Comparison of ENCODE assay signal across 17 cellular contexts in the genomic region with DNA sequence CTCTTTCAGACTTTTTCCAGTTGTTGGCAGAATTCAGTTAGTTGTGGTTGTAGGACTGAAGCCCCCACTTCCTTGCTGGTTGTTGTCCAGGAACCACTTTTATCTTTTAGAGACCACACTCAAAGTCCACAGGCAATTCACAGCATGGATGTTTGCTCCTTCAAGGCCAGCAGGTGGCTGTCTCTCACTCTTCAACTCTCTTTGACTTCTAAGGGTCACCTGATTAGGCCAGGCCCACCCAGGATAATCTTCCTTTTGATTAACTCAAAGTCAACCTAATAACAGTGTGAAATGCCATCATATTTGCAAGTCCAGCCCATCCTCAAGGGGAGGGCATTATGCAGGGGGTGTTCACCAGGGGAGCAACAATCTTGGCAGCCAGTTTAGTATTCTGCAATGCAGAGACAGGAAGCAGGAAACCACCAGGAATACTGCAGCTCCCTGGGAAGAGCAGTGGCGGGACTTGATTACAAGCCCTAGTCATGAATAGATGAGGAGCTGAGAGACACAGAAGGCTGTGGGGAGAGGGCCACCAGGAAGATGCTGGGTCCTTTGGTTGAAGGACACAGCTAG. TPM values are rescaled to one million over a fixed set of nuclear protein-coding genes. Genes with fewer than 3 reads are reported as not detected.
A peak's percentile ranks its signal among the peaks of the same experiment; 100 is the strongest.
DNase-seq lines count a peak whose midpoint lies in the region; TF ChIP-seq lines count a peak whose summit lies in the region.
"Had no signal": no experiment of that assay in that cellular context is flagged by ENCODE, and none has a peak within 500 bp of the region (broad histone marks: within the 10 kb centered on the region; RNA-seq: fewer than 3 reads in every experiment).

No MANE protein-coding gene starts in this region.

- H3K14ac ChIP-seq in mesenchymal stem cell (ENCODE audit: low read length in 2 of 2) = no peak overlapping the region

- in situ Hi-C loops in KBM-7 (cut with MboI; ENCODE audit: low pct_unique_long_range_greater_than_20kb, low sequenced_read_pairs) = no loop called here

- H2AFZ ChIP-seq in mesenchymal stem cell (ENCODE audit: low read depth, low read length) = no peak overlapping the region

- H3K27ac ChIP-seq in WERI-Rb-1 = no peak overlapping the region
- H3K27ac ChIP-seq in mesenchymal stem cell (ENCODE audit: low read length, poor library complexity, severe bottlenecking) = no peak overlapping the region

- H3K4ac ChIP-seq in mesenchymal stem cell (ENCODE audit: low read depth in 1 of 2, low read length in 2 of 2) = peak overlapping the region in 1 of 2 experiments; percentile 50

- H2BK12ac ChIP-seq in mesenchymal stem cell (ENCODE audit: low read length in 2 of 2) = no peak overlapping the region

- H3K4me2 ChIP-seq in mesenchymal stem cell (ENCODE audit: low read length, poor library complexity, severe bottlenecking) = no peak overlapping the region

- WGBS in mesenchymal stem cell = 83% methylated on average over 1 of the region's 1 CpG

- H3K9me3 ChIP-seq in WERI-Rb-1 (ENCODE audit: severe bottlenecking) (no peaks in the 10 kb centered on the region), mesenchymal stem cell (ENCODE audit: control insufficient read depth, low read length) (no peaks in the 10 kb centered on the region)
- H3K9me3 ChIP-seq: mucosa of descending colon had no signal

- H3K4me3 ChIP-seq in WERI-Rb-1 (ENCODE audit: low read depth, low read length) (no peak overlapping the region), mesenchymal stem cell (ENCODE audit: insufficient read depth in 1 of 2, low read depth in 1 of 2, low read length in 2 of 2) (no peak overlapping the region)
- H3K4me3 ChIP-seq: mucosa of descending colon had no signal

- H3K79me1 ChIP-seq in mesenchymal stem cell (replicated peaks; ENCODE audit: low read length, poor library complexity, severe bottlenecking) = no peaks in the 10 kb centered on the region

- no peak overlapping the region for H4K8ac ChIP-seq in mesenchymal stem cell (ENCODE audit: low read length)

- peak; percentile 34 for TF ChIP-seq CTCF in WERI-Rb-1 (IDR thresholded peaks at IDR 0.05; ENCODE audit: low read depth, low read length)

- H2BK15ac ChIP-seq in mesenchymal stem cell (ENCODE audit: low read depth, poor library complexity, severe bottlenecking) = peak overlapping the region; percentile 52

- H3K27me3 ChIP-seq in WERI-Rb-1 (ENCODE audit: insufficient read depth, low read depth, severe bottlenecking) (no peaks in the 10 kb centered on the region), mesenchymal stem cell (ENCODE audit: control insufficient read depth in 1 of 2, insufficient read depth in 1 of 2, low read length in 2 of 2) (peaks cover 8 to 9% of the 10 kb centered on the region in 2 experiments)

- no peak overlapping the region for H3K9ac ChIP-seq in mesenchymal stem cell (ENCODE audit: low read length)

- H3K23ac ChIP-seq in mesenchymal stem cell (ENCODE audit: low read length in 2 of 2) = no peak overlapping the region

- H3K18ac ChIP-seq in mesenchymal stem cell (ENCODE audit: low read depth in 1 of 2, low read length in 2 of 2) = no peak overlapping the region

- H2AK5ac ChIP-seq in mesenchymal stem cell (ENCODE audit: low read length, severe bottlenecking) = no peak overlapping the region

- H3K4me1 ChIP-seq in mesenchymal stem cell (ENCODE audit: control insufficient read depth, insufficient read depth, low read depth, low read length) = peaks cover 12% of the 10 kb centered on the region

- H2BK5ac ChIP-seq in mesenchymal stem cell (ENCODE audit: low read depth, low read length, poor library complexity, severe bottlenecking) = no peak overlapping the region

- H4K91ac ChIP-seq in mesenchymal stem cell (ENCODE audit: low read length) = no peak overlapping the region

- H3K36me3 ChIP-seq in WERI-Rb-1 (no peaks in the 10 kb centered on the region), mesenchymal stem cell (ENCODE audit: control insufficient read depth in 1 of 2, insufficient read depth in 2 of 2, low read depth in 1 of 2, low read length in 2 of 2) (no peaks in the 10 kb centered on the region)

- peak; percentile 28 for DNase-seq in NCI-H82 (lab: John Stamatoyannopoulos, UW)
- DNase-seq in NCI-H82 treated with DMSO at 0.1 percent for 48 hours (lab: John Stamatoyannopoulos, UW; ENCODE audit: unreplicated experiment) = no peak
- peak; percentile 7 for DNase-seq in KBM-7
- no peak for DNase-seq in WERI-Rb-1
- DNase-seq in mesenchymal stem cell = no peak
- no peak for DNase-seq in activated CD8-positive, alpha-beta memory T cell treated with anti-CD3 and anti-CD28 coated beads, Interleukin-2, amount 50 U/mL, for 48 hours
- no peak for DNase-seq in stimulated activated CD4-positive, alpha-beta T cell treated with anti-CD3 and anti-CD28 coated beads, Interleukin-15, amount 100 ng/mL, for 24 hours
- no peak for DNase-seq in SHP77 (lab: John Stamatoyannopoulos, UW)
- DNase-seq: activated CD4-positive, CD25-positive, alpha-beta regulatory T cell; anterior cingulate cortex; effector CD8-positive, alpha-beta T cell; kidney; mucosa of descending colon; NCI-H187 treated with DMSO at 0.1 percent for 48 hours; NCI-H748 treated with DMSO at 0.1 percent for 48 hours; posterior cingulate gyrus had no signal

- no peak overlapping the region for H2BK120ac ChIP-seq in mesenchymal stem cell (ENCODE audit: low read depth, low read length)

RNA-seq across cellular contexts. Expression of gene LRRC74B, which starts 52.4 kb away (rescaled TPM):
- polyA plus RNA-seq in mesenchymal stem cell (2013, experiment 1 of 2) = 0.04 TPM
- polyA plus RNA-seq in mesenchymal stem cell (2013, experiment 2 of 2) = not detected
- polyA plus RNA-seq: IgD-negative memory B cell had no signal

Comparison
In these comparisons a context has a peak if more than half of its experiments do, and no peak if none do; other contexts are left out.
1. DNase-seq: peak in NCI-H82 (single experiment) and KBM-7 (single experiment); none in NCI-H82 treated with DMSO at 0.1 percent for 48 hours (single experiment), WERI-Rb-1 (single experiment), mesenchymal stem cell (single experiment), activated CD8-positive, alpha-beta memory T cell treated with anti-CD3 and anti-CD28 coated beads, Interleukin-2, amount 50 U/mL, for 48 hours (single experiment), stimulated activated CD4-positive, alpha-beta T cell treated with anti-CD3 and anti-CD28 coated beads, Interleukin-15, amount 100 ng/mL, for 24 hours (single experiment) and SHP77 (0 of 2).